ENCODE assay signal across 8 cellular contexts in genomic region chr3:52277071-52277964, GRCh38. TPM values are rescaled to one million over a fixed set of nuclear protein-coding genes. Genes with fewer than 3 reads are reported as not detected.
DNase-seq lines count a peak whose midpoint lies in the region; ATAC-seq and TF ChIP-seq lines count a peak whose summit lies in the region.

No MANE protein-coding gene starts in this region.

- intact Hi-C loops in Calu3 (cut with micrococcal nuclease; ENCODE audit: unreplicated experiment), result loop anchor here (5.0 kb wide), 1 partner anchor 40 kb away; the partner anchor contains the start of gene TWF2

- H3K4me3 Mint-ChIP-seq in Calu3 (ENCODE audit: low read depth, unreplicated experiment) (peak overlapping the region; percentile 99), HFFc6 (peak overlapping the region; percentile 97)

- H3K27ac Mint-ChIP-seq in Calu3 (ENCODE audit: unreplicated experiment) (peak overlapping the region; percentile 99), HFFc6 (peak overlapping the region; percentile 95)

- H3K9me3 Mint-ChIP-seq in Calu3 (ENCODE audit: low read depth, unreplicated experiment), result no peaks in the 10 kb centered on the region
- H3K9me3 Mint-ChIP-seq in HFFc6, result no peaks in the 10 kb centered on the region

- ATAC-seq in RWPE2 (ENCODE audit: low read depth), result peak; percentile 33; the same call in 1 of the 3 replicates
- no peak for ATAC-seq in foreskin keratinocyte

- TSS peak; percentile 29 for BruUV-seq in Calu3 (replicated peaks; lab: Mats Ljungman, UMichigan)

- H3K27ac ChIP-seq in RWPE2 (ENCODE audit: poor library complexity, severe bottlenecking) (peak overlapping the region; percentile 82), foreskin keratinocyte (peak overlapping the region; percentile 89), suprapubic skin (peak overlapping the region; percentile 98)

- H3K4me1 Mint-ChIP-seq in Calu3 (ENCODE audit: low read depth, unreplicated experiment), result peaks cover 50% of the 10 kb centered on the region
- H3K4me1 Mint-ChIP-seq in HFFc6 (ENCODE audit: low read depth), result peaks cover 67% of the 10 kb centered on the region

- TF ChIP-seq CTCF in Calu3 (IDR thresholded peaks at IDR 0.05; ENCODE audit: unreplicated experiment) (no peak), HFFc6 (IDR thresholded peaks at IDR 0.05) (no peak; the same call in 1 of the 2 replicates), RWPE2 (IDR thresholded peaks at IDR 0.05; ENCODE audit: poor library complexity, severe bottlenecking) (no peak), foreskin keratinocyte (conservative IDR thresholded peaks at IDR 0.05) (no peak), suprapubic skin (IDR thresholded peaks at IDR 0.05) (no peak)

- CTCF ChIA-PET in Calu3 (lab: Charles Lee), result interaction anchor here (0.6 to 1.3 kb wide), 7 partner anchors 11 to 174 kb away, joined by 3 to 7 read pairs (median 4); no protein-coding TSS in a partner anchor

- peak overlapping the region; percentile 89 for H3K4me3 ChIP-seq in RWPE2 (ENCODE audit: severe bottlenecking)
- peak overlapping the region; percentile 90 for H3K4me3 ChIP-seq in suprapubic skin

- TF ChIP-seq EP300 in suprapubic skin (IDR thresholded peaks at IDR 0.05), result no peak

- H3K27me3 Mint-ChIP-seq in Calu3 (ENCODE audit: unreplicated experiment) (no peaks in the 10 kb centered on the region), HFFc6 (ENCODE audit: insufficient read depth) (peaks cover 4% of the 10 kb centered on the region; the same call in 1 of the 2 replicates)

- peaks cover 27% of the 10 kb centered on the region for H3K4me1 ChIP-seq in RWPE2 (ENCODE audit: insufficient read depth, poor library complexity, severe bottlenecking)
- H3K4me1 ChIP-seq in foreskin keratinocyte, result peaks cover 7% of the 10 kb centered on the region
- peaks cover 66% of the 10 kb centered on the region for H3K4me1 ChIP-seq in suprapubic skin

- peaks cover 42% of the 10 kb centered on the region for H3K36me3 ChIP-seq in RWPE2 (ENCODE audit: low read depth)
- peaks cover 2% of the 10 kb centered on the region for H3K36me3 ChIP-seq in suprapubic skin

- TF ChIP-seq POLR2A in suprapubic skin (IDR thresholded peaks at IDR 0.05), result peak in 1 of 2 donors; percentile 37

- H3K36me3 Mint-ChIP-seq in Calu3 (ENCODE audit: insufficient read depth, unreplicated experiment), result peaks cover 67% of the 10 kb centered on the region
- H3K36me3 Mint-ChIP-seq in HFFc6 (ENCODE audit: low read depth), result peaks cover 36% of the 10 kb centered on the region

- DNase-seq in Calu3 (peak; percentile 68), HFFc6 (peak; percentile 48), RWPE2 (ENCODE audit: low spot score) (no peak), activated gamma-delta T cell (lab: John Stamatoyannopoulos, UW) (peak; percentile 56), foreskin keratinocyte (no peak), nucleus accumbens (lab: John Stamatoyannopoulos, UW) (peak in 47 of 56 donors; percentile 11 to 81 (median 56)), suprapubic skin (ENCODE audit: low spot score in 2 of 2) (no peak), DMS153 treated with DMSO at 0.1 percent for 48 hours (lab: John Stamatoyannopoulos, UW; ENCODE audit: unreplicated experiment) (no peak)

- H3K27me3 ChIP-seq in RWPE2 (ENCODE audit: insufficient read depth, poor library complexity, severe bottlenecking) (no peaks in the 10 kb centered on the region), foreskin keratinocyte (no peaks in the 10 kb centered on the region), suprapubic skin (no peaks in the 10 kb centered on the region)

- 1% methylated on average over 28 of the region's 28 CpGs for whole genome bisulfite sequencing in suprapubic skin

- H3K9me3 ChIP-seq in RWPE2 (ENCODE audit: severe bottlenecking) (no peaks in the 10 kb centered on the region), suprapubic skin (no peaks in the 10 kb centered on the region)

RNA-seq across cellular contexts. Expression of gene WDR82, which starts 1.1 kb away (rescaled TPM):
- 55.4 and 59.7 TPM in 2 replicates for total RNA-seq in Calu3 (2022)
- 10 to 100 TPM; 55.2 to 62.0 (median 58.6) TPM for total RNA-seq in HFFc6 (2021; fragmentation: NEBNext Ultra II Directional; extraction: Animal tissue kit (Norgen Biotek cat#: 25700))
- total RNA-seq in foreskin keratinocyte, result 70.1 and 73.6 TPM in 2 replicates
- 24.8 and 30.2 TPM in 2 replicates for polyA plus RNA-seq in foreskin keratinocyte
- 10 to 100 TPM; 46.7 to 57.6 (median 52.5) TPM for total RNA-seq in suprapubic skin

RNA-seq across cellular contexts. Expression of gene GLYCTK, which starts 10.3 kb away (rescaled TPM):
- total RNA-seq in Calu3 (2022) (9.4 and 10.7 TPM in 2 replicates), foreskin keratinocyte (7.8 and 8.4 TPM in 2 replicates), suprapubic skin (10 to 100 TPM in 1 of 4 donors, 1 to 10 TPM in 3; 2.6 to 11.9 (median 6.4) TPM)
- 1 to 10 TPM; 7.0 to 9.9 (median 8.7) TPM for total RNA-seq in HFFc6 (2021; fragmentation: NEBNext Ultra II Directional; extraction: Animal tissue kit (Norgen Biotek cat#: 25700))
- 9.1 and 9.7 TPM in 2 replicates for polyA plus RNA-seq in foreskin keratinocyte

RNA-seq across cellular contexts. Expression of gene PPM1M, which starts 31.8 kb away (rescaled TPM):
- total RNA-seq in Calu3 (2022) (6.5 and 7.1 TPM in 2 replicates), foreskin keratinocyte (9.2 and 9.8 TPM in 2 replicates), suprapubic skin (10 to 100 TPM in 3 of 4 donors, 1 to 10 TPM in 1; 10.0 to 17.5 (median 11.3) TPM)
- total RNA-seq in HFFc6 (2021; fragmentation: NEBNext Ultra II Directional; extraction: Animal tissue kit (Norgen Biotek cat#: 25700)), result 10 to 100 TPM; 20.8 to 23.4 (median 20.9) TPM
- 11.0 and 11.3 TPM in 2 replicates for polyA plus RNA-seq in foreskin keratinocyte

RNA-seq across cellular contexts. Expression of gene TWF2, which starts 38.4 kb away (rescaled TPM):
- total RNA-seq in Calu3 (2022) (48.1 and 49.1 TPM in 2 replicates), foreskin keratinocyte (96.6 and 107 TPM in 2 replicates), suprapubic skin (10 to 100 TPM; 33.2 to 46.2 (median 42.6) TPM)
- 10 to 100 TPM; 73.9 to 83.0 (median 80.7) TPM for total RNA-seq in HFFc6 (2021; fragmentation: NEBNext Ultra II Directional; extraction: Animal tissue kit (Norgen Biotek cat#: 25700))
- 125 and 141 TPM in 2 replicates for polyA plus RNA-seq in foreskin keratinocyte

RNA-seq across cellular contexts. Expression of gene DNAH1, which starts 38.8 kb away (rescaled TPM):
- total RNA-seq in Calu3 (2022) (10.2 and 13.1 TPM in 2 replicates), foreskin keratinocyte (0.37 and 0.53 TPM in 2 replicates), suprapubic skin (10 to 100 TPM in 1 of 4 donors, 1 to 10 TPM in 3; 3.4 to 10.1 (median 7.7) TPM)
- total RNA-seq in HFFc6 (2021; fragmentation: NEBNext Ultra II Directional; extraction: Animal tissue kit (Norgen Biotek cat#: 25700)), result 1 to 10 TPM; 1.4 to 2.1 (median 1.8) TPM
- 0.07 and 0.12 TPM in 2 replicates for polyA plus RNA-seq in foreskin keratinocyte

Comparison
In these comparisons a context has a peak if more than half of its experiments do, and no peak if none do; other contexts are left out.
1. DNase-seq: peak in Calu3 (single experiment), HFFc6 (single experiment), activated gamma-delta T cell (single experiment) and nucleus accumbens (47 of 56); none in RWPE2 (single experiment), foreskin keratinocyte (0 of 2), suprapubic skin (0 of 2) and DMS153 treated with DMSO at 0.1 percent for 48 hours (single experiment).
2. Peak in every context shown above with its lines, with median percentiles within 50 percentile points of each other: H3K27ac ChIP-seq.